Comparison of ENCODE assay signal across 1 cellular context in the genomic region with DNA sequence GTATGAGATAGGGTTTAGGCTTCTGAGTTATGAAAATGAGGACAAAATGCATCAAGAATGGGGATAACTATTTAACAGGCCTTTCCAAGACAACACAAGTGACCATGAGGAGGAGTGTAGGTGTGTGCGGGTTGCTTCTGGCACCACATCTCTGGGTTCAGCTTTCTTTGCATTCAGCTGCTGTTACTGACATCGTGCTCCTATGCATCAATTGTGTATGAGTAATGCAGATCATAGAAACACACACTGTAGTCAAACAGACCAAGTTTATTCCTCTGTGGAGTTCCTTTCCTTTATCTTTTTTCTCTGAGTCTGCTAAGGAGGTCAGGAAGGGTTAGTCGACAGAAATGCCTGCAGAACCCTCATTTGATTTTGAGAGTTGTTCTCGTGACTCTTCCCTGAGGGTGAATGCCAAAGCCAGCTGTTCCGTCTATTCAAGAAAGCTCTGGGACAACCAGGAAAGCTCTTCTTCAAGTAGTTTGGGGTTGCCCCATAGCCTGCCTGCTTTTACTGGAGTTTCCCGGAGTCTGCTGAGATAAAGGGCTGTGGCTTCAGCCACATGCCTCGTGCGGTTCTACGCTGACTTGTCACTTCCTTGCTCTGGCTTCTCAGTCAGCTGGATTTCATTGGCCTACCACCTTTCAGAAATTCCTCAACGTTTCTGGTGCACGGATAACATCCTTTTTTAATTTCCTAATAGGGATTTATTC.
TF ChIP-seq lines count a peak whose summit lies in the region.

No MANE protein-coding gene starts in this region.

TF ChIP-seq in K562, 482 proteins besides CTCF, POLR2A, EP300 and RAD21 (continued from another document):
- TF ChIP-seq, protein P1, sequence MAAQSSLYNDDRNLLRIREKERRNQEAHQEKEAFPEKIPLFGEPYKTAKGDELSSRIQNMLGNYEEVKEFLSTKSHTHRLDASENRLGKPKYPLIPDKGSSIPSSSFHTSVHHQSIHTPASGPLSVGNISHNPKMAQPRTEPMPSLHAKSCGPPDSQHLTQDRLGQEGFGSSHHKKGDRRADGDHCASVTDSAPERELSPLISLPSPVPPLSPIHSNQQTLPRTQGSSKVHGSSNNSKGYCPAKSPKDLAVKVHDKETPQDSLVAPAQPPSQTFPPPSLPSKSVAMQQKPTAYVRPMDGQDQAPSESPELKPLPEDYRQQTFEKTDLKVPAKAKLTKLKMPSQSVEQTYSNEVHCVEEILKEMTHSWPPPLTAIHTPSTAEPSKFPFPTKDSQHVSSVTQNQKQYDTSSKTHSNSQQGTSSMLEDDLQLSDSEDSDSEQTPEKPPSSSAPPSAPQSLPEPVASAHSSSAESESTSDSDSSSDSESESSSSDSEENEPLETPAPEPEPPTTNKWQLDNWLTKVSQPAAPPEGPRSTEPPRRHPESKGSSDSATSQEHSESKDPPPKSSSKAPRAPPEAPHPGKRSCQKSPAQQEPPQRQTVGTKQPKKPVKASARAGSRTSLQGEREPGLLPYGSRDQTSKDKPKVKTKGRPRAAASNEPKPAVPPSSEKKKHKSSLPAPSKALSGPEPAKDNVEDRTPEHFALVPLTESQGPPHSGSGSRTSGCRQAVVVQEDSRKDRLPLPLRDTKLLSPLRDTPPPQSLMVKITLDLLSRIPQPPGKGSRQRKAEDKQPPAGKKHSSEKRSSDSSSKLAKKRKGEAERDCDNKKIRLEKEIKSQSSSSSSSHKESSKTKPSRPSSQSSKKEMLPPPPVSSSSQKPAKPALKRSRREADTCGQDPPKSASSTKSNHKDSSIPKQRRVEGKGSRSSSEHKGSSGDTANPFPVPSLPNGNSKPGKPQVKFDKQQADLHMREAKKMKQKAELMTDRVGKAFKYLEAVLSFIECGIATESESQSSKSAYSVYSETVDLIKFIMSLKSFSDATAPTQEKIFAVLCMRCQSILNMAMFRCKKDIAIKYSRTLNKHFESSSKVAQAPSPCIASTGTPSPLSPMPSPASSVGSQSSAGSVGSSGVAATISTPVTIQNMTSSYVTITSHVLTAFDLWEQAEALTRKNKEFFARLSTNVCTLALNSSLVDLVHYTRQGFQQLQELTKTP (IDR thresholded peaks at IDR 0.05; ENCODE audit: low read depth in 1 of 2, partially characterized antibody in 2 of 2): no peak
